Comparison of ENCODE assay signal across 8 cellular contexts in genomic region chr13:110136660-110137585, GRCh38.
A peak's percentile ranks its signal among the peaks of the same experiment; 100 is the strongest.
DNase-seq lines count a peak whose midpoint lies in the region; ATAC-seq, FAIRE-seq and TF ChIP-seq lines count a peak whose summit lies in the region.

No MANE protein-coding gene starts in this region.

- no peak overlapping the region for H2BK120ac ChIP-seq in H9 (ENCODE audit: low read depth, low read length, poor library complexity, severe bottlenecking)

- no peak overlapping the region for H3K4ac ChIP-seq in H9 (ENCODE audit: low read depth, low read length)

- H3K4me3 ChIP-seq in A549 = peak overlapping the region; percentile 64; the same call in 1 of the 3 replicates
- H3K4me3 ChIP-seq in lower lobe of right lung = no peak overlapping the region

- H4K20me1 ChIP-seq in H9 (ENCODE audit: control insufficient read depth, insufficient read depth, insufficient read length) = no peaks in the 10 kb centered on the region

- H3K36me3 ChIP-seq in lower lobe of right lung = no peaks in the 10 kb centered on the region

- peaks cover 7% of the 10 kb centered on the region; the same call in 1 of the 3 replicates for H3K4me1 ChIP-seq in A549
- peaks cover 7% of the 10 kb centered on the region; the same call in 1 of the 2 replicates for H3K4me1 ChIP-seq in H9 (ENCODE audit: insufficient read depth, low read length)
- peaks cover 13% of the 10 kb centered on the region for H3K4me1 ChIP-seq in lower lobe of right lung

- CTCF ChIA-PET in A549 (lab: Yijun Ruan, JAX) = interaction anchor here (0.6 to 3.0 kb wide), 4 partner anchors 10 to 1178 kb away, joined by 3 to 11 read pairs (median 8); no protein-coding TSS in a partner anchor

- H3K9me3 ChIP-seq in A549 (no peaks in the 10 kb centered on the region), H9 (ENCODE audit: control insufficient read depth, low read depth, low read length) (no peaks in the 10 kb centered on the region), lower lobe of right lung (no peaks in the 10 kb centered on the region)

- H3K27me3 Mint-ChIP-seq in H9 (ENCODE audit: low read depth) (peaks cover 32% of the 10 kb centered on the region), brain (peaks cover 8% of the 10 kb centered on the region)

- H3K4me2 ChIP-seq in A549 (peak overlapping the region; percentile 89), H9 (ENCODE audit: insufficient read depth, insufficient read length, low read length) (peak overlapping the region; percentile 65)

- no peak for TF ChIP-seq POLR2A in A549 (IDR thresholded peaks at IDR 0.05; ENCODE audit: low read length)

- no peaks in the 10 kb centered on the region for H3K36me3 Mint-ChIP-seq in H9 (ENCODE audit: insufficient read depth in 1 of 3, low read depth in 3 of 3)
- peaks cover under 1% of the 10 kb centered on the region for H3K36me3 Mint-ChIP-seq in brain

- peak overlapping the region; percentile 83 for H3K18ac ChIP-seq in H9 (ENCODE audit: insufficient read length, low read depth, low read length)

- no peak overlapping the region for H4K8ac ChIP-seq in H9 (replicated peaks; ENCODE audit: insufficient read length, low read depth, low read length)

- POLR2A ChIA-PET in A549 (lab: Yijun Ruan, JAX) = no interaction called here

- no peak overlapping the region for H3K23ac ChIP-seq in H9 (ENCODE audit: insufficient read length, low read depth, low read length)

- intact Hi-C loops in lower lobe of right lung (cut with DNase I) = no loop called here
- intact Hi-C loops in left colon (cut with DNase I, micrococcal nuclease) = loop anchor here in 1 of 2 donors (10.0 kb wide), 1 partner anchor 1172 kb away; no protein-coding TSS in a partner anchor

- H3K23me2 ChIP-seq in H9 (ENCODE audit: insufficient read length, low read depth, low read length, poor library complexity, severe bottlenecking) = peaks cover 11% of the 10 kb centered on the region

- H3K27ac Mint-ChIP-seq in H9 = no peak overlapping the region
- H3K27ac Mint-ChIP-seq in brain = peak overlapping the region; percentile 80 to 96 (median 93)

- H3K4me3 Mint-ChIP-seq in H9 (peak overlapping the region; percentile 74 to 88), brain (peak overlapping the region; percentile 87 to 95 (median 90))

- no peak overlapping the region for H4K5ac ChIP-seq in H9 (ENCODE audit: insufficient read length, low read depth, low read length)

- no peak for DNase-seq in A549 (ENCODE audit: low read depth in 1 of 2, low spot score in 1 of 2)
- DNase-seq in H9 = peak; percentile 58
- no peak for DNase-seq in lower lobe of right lung
- DNase-seq in left colon = no peak
- no peak for DNase-seq in NCI-H2029 treated with DMSO at 0.1 percent for 48 hours (lab: John Stamatoyannopoulos, UW)

- H3K4me1 Mint-ChIP-seq in H9 = peaks cover 53 to 58% of the 10 kb centered on the region in 2 experiments
- peaks cover 63% of the 10 kb centered on the region for H3K4me1 Mint-ChIP-seq in brain

- H3K79me2 ChIP-seq in H9 (ENCODE audit: insufficient read depth, low read length) = no peaks in the 10 kb centered on the region

- H3K56ac ChIP-seq in H9 (ENCODE audit: insufficient read length, low read depth, low read length) = no peak overlapping the region

- no peak overlapping the region for H2AFZ ChIP-seq in H9 (ENCODE audit: low read length)

- no peak overlapping the region for H2BK12ac ChIP-seq in H9 (ENCODE audit: insufficient read length, low read depth, low read length)

- H3K14ac ChIP-seq in H9 (ENCODE audit: insufficient read depth, low read length) = peak overlapping the region; percentile 81

- no peak overlapping the region for H2BK15ac ChIP-seq in H9 (ENCODE audit: low read depth, low read length)

- no peak for TF ChIP-seq RAD21 in A549 (conservative IDR thresholded peaks at IDR 0.05 in 1 of 2, IDR thresholded peaks at IDR 0.05 in 1 of 2)

- H3K79me1 ChIP-seq in H9 (ENCODE audit: insufficient read depth, low read depth, low read length, poor library complexity, severe bottlenecking) = no peaks in the 10 kb centered on the region

- H4K91ac ChIP-seq in H9 (ENCODE audit: insufficient read length, low read depth, low read length) = no peak overlapping the region

- TF ChIP-seq CTCF in A549 (IDR thresholded peaks at IDR 0.05) = no peak
- no peak for TF ChIP-seq CTCF in H9 (conservative IDR thresholded peaks at IDR 0.05)
- no peak for TF ChIP-seq CTCF in brain (conservative IDR thresholded peaks at IDR 0.05)
- no peak for TF ChIP-seq CTCF in lower lobe of right lung (IDR thresholded peaks at IDR 0.05)

- no peak overlapping the region for H2BK20ac ChIP-seq in H9 (ENCODE audit: low read depth, low read length, poor library complexity, severe bottlenecking)

- H2BK5ac ChIP-seq in H9 (ENCODE audit: insufficient read length, low read length) = no peak overlapping the region

- no peak overlapping the region for H3T11ph ChIP-seq in H9 (ENCODE audit: low read length)

- 83% methylated on average over 10 of the region's 16 CpGs for WGBS in A549 (ENCODE audit: missing lambda C conversion rate)
- no CpG with 5 or more reads among the region's 16 CpGs for WGBS in H9 (ENCODE audit: extremely low coverage, insufficient read length, low lambda C conversion rate)

- no peak overlapping the region for H2AK5ac ChIP-seq in H9 (ENCODE audit: insufficient read length, low read length)

- no peak for ATAC-seq in A549
- ATAC-seq in lower lobe of right lung = no peak
- ATAC-seq in HG03354 (IDR thresholded peaks at IDR 0.05; ENCODE audit: poor library complexity, severe bottlenecking, unreplicated experiment) = no peak
- ATAC-seq in GM21529 (IDR thresholded peaks at IDR 0.05; ENCODE audit: unreplicated experiment) = no peak
- ATAC-seq in left colon = no peak

- no peak for TF ChIP-seq EP300 in A549 (IDR thresholded peaks at IDR 0.05)

- H3K9ac ChIP-seq in H9 (ENCODE audit: extremely low read depth, insufficient read length, low read length) = no peak overlapping the region

- no peak for FAIRE-seq in A549 (lab: Jason Lieb, UNC)

- H3K9me3 Mint-ChIP-seq in H9 = no peaks in the 10 kb centered on the region
- peaks cover under 1 to 13% (median 4%) of the 10 kb centered on the region in 5 experiments for H3K9me3 Mint-ChIP-seq in brain

- H3K27ac ChIP-seq in A549 (peak overlapping the region; percentile 84 to 91; a peak in 5 of 6 replicates), H9 (ENCODE audit: insufficient read length, low read depth, low read length) (no peak overlapping the region), lower lobe of right lung (peak overlapping the region; percentile 75)

- H3K27me3 ChIP-seq in H9 (ENCODE audit: insufficient read depth, low read length) (no peaks in the 10 kb centered on the region; the same call in 1 of the 2 replicates), lower lobe of right lung (ENCODE audit: low read depth) (no peaks in the 10 kb centered on the region)

TF ChIP-seq in A549, 52 proteins besides CTCF, POLR2A, EP300 and RAD21:
- TF ChIP-seq FOSB (CRISPR knock-in tag; IDR thresholded peaks at IDR 0.05) (no peak), CHD2 (IDR thresholded peaks at IDR 0.05; ENCODE audit: low read length, partially characterized antibody) (no peak), ESRRA (IDR thresholded peaks at IDR 0.05; ENCODE audit: borderline replicate concordance, low read length) (no peak)

Comparison
In these comparisons a context has a peak if more than half of its experiments do, and no peak if none do; other contexts are left out.
1. H3K27ac Mint-ChIP-seq: peak in brain (5 of 5); none in H9 (0 of 3).